Comparison of ENCODE assay signal across 23 cellular contexts in the genomic region with DNA sequence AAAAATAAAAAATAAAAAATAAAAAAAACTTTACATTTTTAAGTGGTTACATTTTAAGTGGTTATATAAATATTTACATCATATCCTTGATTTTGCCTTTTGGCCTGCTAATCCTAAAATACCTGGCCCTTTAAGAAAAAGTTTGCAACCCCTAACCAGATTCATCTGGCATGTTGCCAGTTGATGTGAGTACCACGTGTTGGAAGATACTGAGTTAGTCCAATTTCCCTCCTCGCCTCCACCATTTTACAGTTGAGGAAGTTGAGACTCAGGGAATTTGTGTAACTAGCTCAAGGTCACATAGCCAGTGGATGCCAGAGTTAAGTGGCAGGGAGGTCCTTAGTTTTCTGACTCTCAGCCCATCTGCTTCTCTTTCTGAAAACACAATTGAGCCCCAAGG. TPM values are rescaled to one million over a fixed set of nuclear protein-coding genes. Genes with fewer than 3 reads are reported as not detected.
DNase-seq lines count a peak whose midpoint lies in the region; ATAC-seq, FAIRE-seq and TF ChIP-seq lines count a peak whose summit lies in the region.
"Had no signal": no experiment of that assay in that cellular context is flagged by ENCODE, and none has a peak within 500 bp of the region (broad histone marks: within the 10 kb centered on the region; RNA-seq: fewer than 3 reads in every experiment).

No MANE protein-coding gene starts in this region.

- intact Hi-C loops in HepG2 (cut with micrococcal nuclease; ENCODE audit: unreplicated experiment) = no loop called here
- intact Hi-C loops in right lobe of liver (cut with DNase I) = no loop called here
- intact Hi-C loops in upper lobe of right lung (cut with DNase I) = no loop called here

- no peaks in the 10 kb centered on the region for H3K36me3 ChIP-seq in HepG2 (replicated peaks in 1 of 2; ENCODE audit: control insufficient read depth in 1 of 2, insufficient read depth in 2 of 2, low read length in 2 of 2)
- H3K36me3 ChIP-seq in right lobe of liver = no peaks in the 10 kb centered on the region
- no peaks in the 10 kb centered on the region for H3K36me3 ChIP-seq in upper lobe of right lung
- H3K36me3 ChIP-seq: Peyer's patch had no signal

- CTCF ChIA-PET in HepG2 (lab: Yijun Ruan, JAX; ENCODE audit: low intra/inter-chr PET ratio, low total read pairs) = no interaction called here

- no peak for FAIRE-seq in HepG2 (lab: Jason Lieb, UNC)
- FAIRE-seq: G401.6 had no signal

- no peak overlapping the region for H2AFZ ChIP-seq in HepG2 (ENCODE audit: low read length)
- H2AFZ ChIP-seq: GM23248 had no signal

- no peak overlapping the region for H3K9ac ChIP-seq in HepG2 (ENCODE audit: insufficient read depth, low read depth, low read length)
- H3K9ac ChIP-seq: GM23248 had no signal

- 48% methylated on average over 2 of the region's 2 CpGs for WGBS in HepG2 (ENCODE audit: low lambda C conversion rate)
- WGBS in right lobe of liver (ENCODE audit: insufficient coverage, low coverage, low lambda C conversion rate, missing lambda C conversion rate) = 17% methylated on average over 2 of the region's 2 CpGs

- H3K4me3 ChIP-seq in HepG2 (replicated peaks in 1 of 3; ENCODE audit: insufficient read depth in 1 of 3, low read depth in 2 of 3, low read length in 3 of 3) (no peak overlapping the region), right lobe of liver (no peak overlapping the region), upper lobe of right lung (no peak overlapping the region)
- H3K4me3 ChIP-seq: GM23248, Peyer's patch, SK-N-MC had no signal

- POLR2A ChIA-PET in HepG2 (lab: Yijun Ruan, JAX) = no interaction called here

- TF ChIP-seq CTCF in HepG2 (CRISPR knock-in tag; IDR thresholded peaks at IDR 0.05) (no peak), right lobe of liver (IDR thresholded peaks at IDR 0.05) (no peak), upper lobe of right lung (IDR thresholded peaks at IDR 0.05) (no peak), GM13976 (IDR thresholded peaks at IDR 0.05; ENCODE audit: borderline replicate concordance, control extremely low read depth, extremely low read depth, insufficient read depth, missing control alignments) (no peak)

- H3K4me1 ChIP-seq in HepG2 (ENCODE audit: insufficient read depth, low read length) (peaks cover 68% of the 10 kb centered on the region), right lobe of liver (peaks cover 0 to 15% (median 2%) of the 10 kb centered on the region in 4 donors), upper lobe of right lung (peaks cover 18% of the 10 kb centered on the region)
- H3K4me1 ChIP-seq: Peyer's patch had no signal

- no peak for TF ChIP-seq EP300 in HepG2 (IDR thresholded peaks at IDR 0.05; ENCODE audit: low read depth in 2 of 2, low read length in 2 of 2)
- TF ChIP-seq EP300 in HepG2 (CRISPR knock-in tag; IDR thresholded peaks at IDR 0.05; ENCODE audit: borderline replicate concordance) = no peak

- ATAC-seq in HepG2 = no peak
- ATAC-seq in right lobe of liver = no peak
- peak; percentile 9 for ATAC-seq in upper lobe of right lung
- ATAC-seq in HG03095 (IDR thresholded peaks at IDR 0.05; ENCODE audit: unreplicated experiment) = no peak
- ATAC-seq: T-cell had no signal

- no peaks in the 10 kb centered on the region for H3K79me2 ChIP-seq in HepG2 (ENCODE audit: insufficient read depth, low read length)

- DNase-seq in HepG2 (ENCODE audit: low spot score) (no peak), right lobe of liver (no peak), KBM-7 (peak; percentile 14), SKM-1 (lab: John Stamatoyannopoulos, UW; ENCODE audit: unreplicated experiment) (peak; percentile 53), upper lobe of right lung (no peak), RKO (ENCODE audit: low spot score) (no peak), GM13976 (ENCODE audit: low spot score) (no peak)
- DNase-seq: GM23248, HCEC 1CT, NCI-H1417 treated with DMSO at 0.1 percent for 48 hours, NCI-H2029, NCI-H510A, Peyer's patch, SHP77, T-cell, T-helper 9 cell had no signal

- in situ Hi-C loops in HepG2 (cut with HindIII; ENCODE audit: extremely low pct_ligation_motif_present, low pct_unique_long_range_greater_than_20kb) = no loop called here
- in situ Hi-C loops in KBM-7 (cut with MboI; ENCODE audit: low pct_unique_long_range_greater_than_20kb, low sequenced_read_pairs) = no loop called here
- in situ Hi-C loops in GM13976 (cut with MboI; ENCODE audit: low sequenced_read_pairs, unreplicated experiment) = no loop called here

- H3K4me2 ChIP-seq in HepG2 (ENCODE audit: low read depth, low read length) = no peak overlapping the region

- BruUV-seq in HepG2 (replicated peaks; lab: Mats Ljungman, UMichigan) = no TSS peak

- no peaks in the 10 kb centered on the region for H4K20me1 ChIP-seq in HepG2 (ENCODE audit: insufficient read depth, low read length)

- no peaks in the 10 kb centered on the region; a peak in 1 of 5 replicates for H3K27me3 ChIP-seq in HepG2 (ENCODE audit: control insufficient read depth in 1 of 2, insufficient read depth in 2 of 2, low read length in 2 of 2)
- no peaks in the 10 kb centered on the region for H3K27me3 ChIP-seq in right lobe of liver
- H3K27me3 ChIP-seq in upper lobe of right lung = no peaks in the 10 kb centered on the region
- H3K27me3 ChIP-seq: Peyer's patch had no signal

- no peak for TF ChIP-seq POLR2A in HepG2 (IDR thresholded peaks at IDR 0.05; ENCODE audit: insufficient read depth in 1 of 2, low read depth in 2 of 2, low read length in 2 of 2)
- no peak for TF ChIP-seq POLR2A in right lobe of liver (IDR thresholded peaks at IDR 0.05)

- TF ChIP-seq RAD21 in HepG2 (CRISPR knock-in tag; IDR thresholded peaks at IDR 0.05) = no peak

- no peak overlapping the region for H3K27ac ChIP-seq in HepG2 (ENCODE audit: extremely low read length, insufficient read depth, low read length)
- no peak overlapping the region for H3K27ac ChIP-seq in right lobe of liver
- H3K27ac ChIP-seq in upper lobe of right lung = no peak overlapping the region
- H3K27ac ChIP-seq: GM23248, Peyer's patch, SK-N-MC had no signal

- H3K9me3 ChIP-seq in HepG2 (ENCODE audit: low read length) (no peaks in the 10 kb centered on the region), right lobe of liver (no peaks in the 10 kb centered on the region), upper lobe of right lung (no peaks in the 10 kb centered on the region)
- H3K9me3 ChIP-seq: Peyer's patch had no signal

TF ChIP-seq in HepG2, 621 proteins besides CTCF, POLR2A, EP300 and RAD21:
- TF ChIP-seq LCORL (IDR thresholded peaks at IDR 0.05) (peak; percentile 82), LCORL (CRISPR knock-in tag; IDR thresholded peaks at IDR 0.05) (no peak), FOXM1 (CRISPR knock-in tag; IDR thresholded peaks at IDR 0.05) (no peak), HOMEZ (CRISPR knock-in tag; IDR thresholded peaks at IDR 0.05; ENCODE audit: low read depth) (no peak), MAZ (IDR thresholded peaks at IDR 0.05; ENCODE audit: borderline replicate concordance, low read depth, low read length) (no peak), MAZ (CRISPR knock-in tag; IDR thresholded peaks at IDR 0.05; ENCODE audit: low read depth) (no peak)

RNA-seq across cellular contexts. Expression of gene ELF5, which starts 5.1 kb away (rescaled TPM):
- total RNA-seq in HepG2 (2016; rRNA removed; fragmentation: Illumina TruSeq; extraction: Trizol) (2.6 and 2.9 TPM in 2 replicates), right lobe of liver (under 1 TPM in 2 of 6 experiments, not detected in 4; 0.09 to 0.22 TPM), upper lobe of right lung (10.7 TPM)
- total RNA-seq in HepG2 (2016; cell fraction: cytosol; rRNA removed; fragmentation: Illumina TruSeq; extraction: Trizol; ENCODE audit: low read depth) = 0.40 and 0.53 TPM in 2 replicates
- 2.3 and 3.0 TPM in 2 replicates for total RNA-seq in HepG2 (2016; cell fraction: insoluble cytoplasmic fraction; rRNA removed; fragmentation: Illumina TruSeq; extraction: Trizol)
- 1.2 and 1.6 TPM in 2 replicates for total RNA-seq in HepG2 (2016; cell fraction: membrane; rRNA removed; fragmentation: Illumina TruSeq; extraction: Trizol)
- 2.3 and 2.4 TPM in 2 replicates for total RNA-seq in HepG2 (2016; cell fraction: nucleus; rRNA removed; fragmentation: Illumina TruSeq; extraction: Trizol)
- 0.21 and 0.51 TPM in 2 replicates for polyA plus RNA-seq in HepG2 (2011; rRNA removed)
- polyA plus RNA-seq in HepG2 (2011; cell fraction: cytosol; rRNA removed) = 0.21 and 0.23 TPM in 2 replicates
- polyA plus RNA-seq in HepG2 (2011; cell fraction: nucleus; rRNA removed) = 0.51 and 0.78 TPM in 2 replicates
- 0.32 and 0.52 TPM in 2 replicates for polyA plus RNA-seq in HepG2 (2012)
- polyA plus RNA-seq in HepG2 (2016; cell fraction: cytosol; fragmentation: Illumina TruSeq; extraction: Trizol; ENCODE audit: low read depth) = 0.17 and 0.27 TPM in 2 replicates
- 1.9 and 2.4 TPM in 2 replicates for polyA plus RNA-seq in HepG2 (2016; cell fraction: insoluble cytoplasmic fraction; fragmentation: Illumina TruSeq; extraction: Trizol; ENCODE audit: low read depth)
- polyA plus RNA-seq in HepG2 (2016; cell fraction: membrane; fragmentation: Illumina TruSeq; extraction: Trizol; ENCODE audit: low read depth) = 0.45 and 0.62 TPM in 2 replicates
- polyA plus RNA-seq in HepG2 (2016; cell fraction: nucleus; fragmentation: Illumina TruSeq; extraction: Trizol; ENCODE audit: insufficient read depth, low read depth) = 1.5 and 2.4 TPM in 2 replicates
- 1.1 TPM in 1 of 2 replicates, not detected in the other for polyA minus RNA-seq in HepG2 (2011; rRNA and poly(A)+ RNA removed; ENCODE audit: low replicate concordance)
- 0.35 and 0.49 TPM in 2 replicates for polyA minus RNA-seq in HepG2 (2011; cell fraction: cytosol; rRNA and poly(A)+ RNA removed)
- 0.50 and 0.77 TPM in 2 replicates for polyA minus RNA-seq in HepG2 (2011; cell fraction: nucleus; rRNA and poly(A)+ RNA removed)
- total RNA-seq: GM23248, HT1080, Peyer's patch, T-cell had no signal
- polyA plus RNA-seq: AG04450, CD14-positive monocyte, GM23248, IgD-negative memory B cell had no signal

Comparison
In these comparisons a context has a peak if more than half of its experiments do, and no peak if none do; other contexts are left out.
1. DNase-seq: peak in KBM-7 (single experiment) and SKM-1 (single experiment); none in HepG2 (single experiment), right lobe of liver (0 of 3), upper lobe of right lung (single experiment), RKO (single experiment) and GM13976 (single experiment).